ENCODE assay signal across 8 cellular contexts in the genomic region with DNA sequence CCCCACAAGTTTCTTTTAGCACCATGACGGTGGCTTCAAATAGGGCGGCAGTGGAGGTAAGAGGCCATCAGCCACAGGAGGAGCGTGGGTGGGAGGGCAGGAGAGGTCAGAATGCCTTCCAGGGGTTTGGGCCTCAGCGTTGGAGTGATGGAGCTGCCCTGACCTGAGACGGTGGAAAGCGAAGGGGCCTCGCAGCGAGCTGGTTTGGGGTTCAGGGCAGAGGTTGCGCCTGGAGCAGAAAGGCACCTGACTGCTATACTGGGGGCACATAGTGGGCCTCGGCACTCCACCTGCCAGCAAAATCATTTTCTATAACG. TPM values are rescaled to one million over a fixed set of nuclear protein-coding genes. Genes with fewer than 3 reads are reported as not detected.
DNase-seq lines count a peak whose midpoint lies in the region; ATAC-seq and TF ChIP-seq lines count a peak whose summit lies in the region.

No MANE protein-coding gene starts in this region.

- no peaks in the 10 kb centered on the region for H3K27me3 ChIP-seq in mammary epithelial cell (ENCODE audit: insufficient read depth, low read length)
- no peaks in the 10 kb centered on the region for H3K27me3 ChIP-seq in mononuclear cell (ENCODE audit: insufficient read depth, low read length)
- no peaks in the 10 kb centered on the region for H3K27me3 ChIP-seq in vagina

- CTCF ChIA-PET in mammary epithelial cell (lab: Charles Lee; ENCODE audit: low non-redundant PET), result no interaction called here

- H3K27ac Mint-ChIP-seq in stimulated activated naive CD8-positive, alpha-beta T cell treated with anti-CD3 and anti-CD28 coated beads, Interleukin-15, Interleukin-2, amounts not matched to agents 100 ng/mL and 50 ng/mL, for 24 hours, result peak overlapping the region; percentile 90

- peak overlapping the region; percentile 91 for H3K4me3 Mint-ChIP-seq in stimulated activated naive CD8-positive, alpha-beta T cell treated with anti-CD3 and anti-CD28 coated beads, Interleukin-15, Interleukin-2, amounts not matched to agents 100 ng/mL and 50 ng/mL, for 24 hours

- no peak for TF ChIP-seq POLR2A in vagina (IDR thresholded peaks at IDR 0.05)

- no peaks in the 10 kb centered on the region for H3K36me3 ChIP-seq in mammary epithelial cell (ENCODE audit: insufficient read depth, low read length)
- H3K36me3 ChIP-seq in vagina, result no peaks in the 10 kb centered on the region

- H3K4me3 ChIP-seq in mammary epithelial cell (replicated peaks in 1 of 3; ENCODE audit: insufficient read depth in 1 of 3, low read depth in 2 of 3, low read length in 3 of 3) (peak overlapping the region; percentile 13 to 70 (median 62)), mononuclear cell (ENCODE audit: low read length) (peak overlapping the region; percentile 65), vagina (peak overlapping the region; percentile 86 to 89)

- H3K4me1 ChIP-seq in mammary epithelial cell (ENCODE audit: insufficient read depth, low read length) (peaks cover 28% of the 10 kb centered on the region), mononuclear cell (ENCODE audit: insufficient read depth, low read length) (peaks cover 15% of the 10 kb centered on the region), vagina (peaks cover 44% of the 10 kb centered on the region)

- H3K9me3 ChIP-seq in mammary epithelial cell (replicated peaks; ENCODE audit: insufficient read depth, low read length) (peaks cover 5% of the 10 kb centered on the region), mononuclear cell (ENCODE audit: low read depth, low read length) (no peaks in the 10 kb centered on the region), vagina (no peaks in the 10 kb centered on the region)

- dilution Hi-C loops in mammary epithelial cell (cut with HindIII; ENCODE audit: low sequenced_read_pairs), result no loop called here

- H3K79me2 ChIP-seq in mammary epithelial cell (ENCODE audit: insufficient read depth, low read length), result peaks cover 46% of the 10 kb centered on the region

- intact Hi-C loops in mammary epithelial cell (cut with micrococcal nuclease), result loop anchor here (2.0 to 5.0 kb wide), 4 partner anchors 22 to 393 kb away; a partner anchor contains a TSS
- intact Hi-C loops in vagina (cut with DNase I), result no loop called here

- ATAC-seq in stimulated activated naive CD8-positive, alpha-beta T cell treated with anti-CD3 and anti-CD28 coated beads, Interleukin-15, Interleukin-2, amounts not matched to agents 100 U/mL and 50 U/mL, for 24 hours, result no peak
- no peak for ATAC-seq in HG03565 (IDR thresholded peaks at IDR 0.05; ENCODE audit: unreplicated experiment)

- H3K27ac ChIP-seq in mammary epithelial cell (ENCODE audit: insufficient read depth, low read depth, low read length) (peak overlapping the region; percentile 52), vagina (peak overlapping the region; percentile 89)

- H3K4me1 Mint-ChIP-seq in stimulated activated naive CD8-positive, alpha-beta T cell treated with anti-CD3 and anti-CD28 coated beads, Interleukin-15, Interleukin-2, amounts not matched to agents 100 ng/mL and 50 ng/mL, for 24 hours (ENCODE audit: low read depth), result peaks cover 37% of the 10 kb centered on the region

- TSS peak; percentile 34 for BruUV-seq in mammary epithelial cell (replicated peaks; lab: Mats Ljungman, UMichigan)

- H3K9me3 Mint-ChIP-seq in stimulated activated naive CD8-positive, alpha-beta T cell treated with anti-CD3 and anti-CD28 coated beads, Interleukin-15, Interleukin-2, amounts not matched to agents 100 ng/mL and 50 ng/mL, for 24 hours, result peaks cover 4% of the 10 kb centered on the region

- H3K27me3 Mint-ChIP-seq in stimulated activated naive CD8-positive, alpha-beta T cell treated with anti-CD3 and anti-CD28 coated beads, Interleukin-15, Interleukin-2, amounts not matched to agents 100 ng/mL and 50 ng/mL, for 24 hours, result no peaks in the 10 kb centered on the region

- peaks cover 12% of the 10 kb centered on the region for H3K36me3 Mint-ChIP-seq in stimulated activated naive CD8-positive, alpha-beta T cell treated with anti-CD3 and anti-CD28 coated beads, Interleukin-15, Interleukin-2, amounts not matched to agents 100 ng/mL and 50 ng/mL, for 24 hours (ENCODE audit: low read depth)

- TF ChIP-seq CTCF in mammary epithelial cell (conservative IDR thresholded peaks at IDR 0.05 in 1 of 2, IDR thresholded peaks at IDR 0.05 in 1 of 2; ENCODE audit: extremely low read depth in 1 of 2, insufficient read depth in 1 of 2, low read depth in 1 of 2, low read length in 2 of 2) (no peak), vagina (IDR thresholded peaks at IDR 0.05) (no peak)

- no peak for DNase-seq in stimulated activated naive CD8-positive, alpha-beta T cell treated with anti-CD3 and anti-CD28 coated beads, Interleukin-15, Interleukin-2, amounts not matched to agents 100 U/mL and 50 U/mL, for 24 hours
- DNase-seq in mammary epithelial cell (no peak), vagina (ENCODE audit: extremely low spot score in 2 of 2) (no peak), NCI-H2107 (lab: John Stamatoyannopoulos, UW) (no peak), NCI-H2171 (lab: John Stamatoyannopoulos, UW) (no peak)

- H3K9ac ChIP-seq in mammary epithelial cell (ENCODE audit: insufficient read depth, low read length), result no peak overlapping the region

- H3K4me2 ChIP-seq in mammary epithelial cell (ENCODE audit: insufficient read depth, low read depth, low read length), result peak overlapping the region; percentile 93

- WGBS in mammary epithelial cell (ENCODE audit: low coverage, missing lambda C conversion rate), result 100% methylated on average over 1 of the region's 11 CpGs

- H2AFZ ChIP-seq in mammary epithelial cell (ENCODE audit: low read depth, low read length), result peak overlapping the region; percentile 95

- H4K20me1 ChIP-seq in mammary epithelial cell (ENCODE audit: insufficient read depth, low read length), result no peaks in the 10 kb centered on the region

- in situ Hi-C loops in mammary epithelial cell (cut with MboI; ENCODE audit: low sequenced_read_pairs in 2 of 2), result loop anchor here in 1 of 2 donors (25.0 kb wide), 1 partner anchor 403 kb away; no protein-coding TSS in a partner anchor

RNA-seq across cellular contexts. Expression of a gene that starts 0.4 kb away (rescaled TPM):
- total RNA-seq in mammary epithelial cell (10 to 100 TPM; 18.3 to 27.0 TPM), mononuclear cell (9.8 TPM), vagina (17.2 TPM)
- polyA plus RNA-seq in mammary epithelial cell, result 19.5 TPM
- polyA minus RNA-seq in mammary epithelial cell, result 7.5 TPM

RNA-seq across cellular contexts. Expression of a gene that starts 53.4 kb away (rescaled TPM):
- total RNA-seq in mammary epithelial cell (1 to 10 TPM; 5.5 to 6.1 TPM), mononuclear cell (50.6 TPM), vagina (15.2 TPM)
- 9.7 TPM for polyA plus RNA-seq in mammary epithelial cell
- 21.6 TPM for polyA minus RNA-seq in mammary epithelial cell
